In the genomic region with DNA sequence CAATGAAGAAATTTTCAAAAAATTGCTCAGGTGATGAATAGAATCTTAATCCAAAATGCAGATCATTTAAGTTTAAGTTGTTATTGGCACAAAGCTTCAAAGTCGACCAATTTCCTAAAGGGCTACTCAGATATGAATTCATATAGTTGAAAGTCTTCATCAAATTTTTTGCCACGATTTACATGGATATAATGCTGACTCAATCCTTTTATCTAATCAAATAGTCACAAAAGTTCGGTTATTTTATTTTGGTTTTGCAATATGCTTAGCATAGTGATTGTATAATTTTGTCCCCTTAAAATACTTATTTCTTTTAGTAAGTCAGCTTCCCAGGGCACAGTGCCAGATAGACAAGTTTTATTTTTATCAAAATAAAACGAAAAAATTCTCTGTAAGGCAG, we compare ENCODE assay signal across 8 cellular contexts.
"Had no signal": no experiment of that assay in that cellular context is flagged by ENCODE, and none has a peak within 500 bp of the region (broad histone marks: within the 10 kb centered on the region; RNA-seq: fewer than 3 reads in every experiment).

No MANE protein-coding gene starts in this region.

- ATAC-seq: GM12878 had no signal

- H3K4me3 ChIP-seq: GM12878 had no signal

- DNase-seq: GDM1, GF-D8 had no signal

- FAIRE-seq: G401.6, GM12878, GM12891, GM12892, GM18507, GM19239 had no signal
